ENCODE assay signal across 4 cellular contexts in the genomic region with DNA sequence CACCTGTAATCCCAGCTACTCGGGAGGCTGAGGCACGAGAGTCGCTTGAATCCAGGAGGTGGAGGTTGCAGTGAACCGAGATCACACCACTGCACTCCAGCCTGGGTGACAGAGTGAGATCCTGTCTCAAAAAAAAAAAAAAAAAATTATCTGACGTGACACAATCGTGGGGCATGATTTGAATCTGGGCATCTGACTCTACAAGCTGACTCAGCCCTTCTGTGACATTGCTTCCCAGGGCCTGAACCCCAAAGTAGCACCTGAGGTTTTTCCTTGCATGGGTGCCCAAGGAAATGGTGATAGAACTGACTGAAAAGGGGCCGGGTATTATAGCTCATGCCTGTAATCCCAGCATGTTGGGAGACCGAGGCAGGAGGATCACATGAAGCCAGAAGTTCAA. TPM values are rescaled to one million over a fixed set of nuclear protein-coding genes. Genes with fewer than 3 reads are reported as not detected.
"Had no signal": no experiment of that assay in that cellular context is flagged by ENCODE, and none has a peak within 500 bp of the region (broad histone marks: within the 10 kb centered on the region; RNA-seq: fewer than 3 reads in every experiment).

No MANE protein-coding gene starts in this region.

RNA-seq across cellular contexts. Expression of a gene that starts 13.0 kb away (rescaled TPM):
- total RNA-seq: HT-29, MCF 10A, OCI-LY7 had no signal
- polyA plus RNA-seq: IgD-negative memory B cell had no signal
